In the genomic region with DNA sequence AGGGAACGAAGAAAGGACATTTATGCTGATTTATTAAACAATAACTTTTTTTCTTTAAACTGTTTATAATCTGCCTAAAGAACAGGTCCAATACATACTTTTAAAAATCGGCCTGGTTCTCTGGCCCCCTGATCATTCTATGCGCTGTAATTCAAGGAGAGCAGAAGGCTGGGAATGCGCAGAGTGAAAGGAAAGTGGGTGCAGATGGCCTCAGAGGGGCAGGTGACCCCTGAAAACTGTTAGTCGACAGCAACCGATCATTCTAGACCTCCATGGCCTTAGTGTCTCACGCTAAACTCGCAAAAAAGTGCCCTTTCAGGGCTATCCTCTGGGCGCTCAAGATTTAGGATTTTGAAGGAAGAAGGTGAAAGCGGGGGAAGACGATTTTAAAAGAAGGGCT, we compare ENCODE assay signal across 8 cellular contexts. TPM values are rescaled to one million over a fixed set of nuclear protein-coding genes. Genes with fewer than 3 reads are reported as not detected.
DNase-seq lines count a peak whose midpoint lies in the region; ATAC-seq and TF ChIP-seq lines count a peak whose summit lies in the region.

No MANE protein-coding gene starts in this region.

- peaks cover 13% of the 10 kb centered on the region for H3K4me1 Mint-ChIP-seq in GM23338
- H3K4me1 Mint-ChIP-seq in activated CD8-positive, alpha-beta T cell treated with anti-CD3 and anti-CD28 coated beads, Interleukin-2, amount 10 ng/mL, durations not matched to agents 7 days and 5 days (ENCODE audit: low read depth): peaks cover 24% of the 10 kb centered on the region

- peak overlapping the region; percentile 96 for H2AFZ ChIP-seq in GM23338
- peak overlapping the region; percentile 81 for H2AFZ ChIP-seq in hepatocyte

- peaks cover 51% of the 10 kb centered on the region for H3K79me2 ChIP-seq in GM23338 (replicated peaks; ENCODE audit: insufficient read depth)
- H3K79me2 ChIP-seq in hepatocyte: peaks cover 46% of the 10 kb centered on the region

- no peaks in the 10 kb centered on the region for H3K9me3 ChIP-seq in hepatocyte (ENCODE audit: low read depth)
- no peaks in the 10 kb centered on the region for H3K9me3 ChIP-seq in gastrocnemius medialis

- DNase-seq in GM23338 (ENCODE audit: low spot score): no peak
- DNase-seq in activated CD8-positive, alpha-beta T cell treated with anti-CD3 and anti-CD28 coated beads, Interleukin-2, amount 10 ng/mL, durations not matched to agents 7 days and 5 days: no peak
- DNase-seq in hepatocyte (ENCODE audit: low spot score): no peak
- DNase-seq in gastrocnemius medialis: no peak
- no peak for DNase-seq in NCI-H82 treated with DMSO at 0.1 percent for 48 hours (lab: John Stamatoyannopoulos, UW; ENCODE audit: unreplicated experiment)
- DNase-seq in EL: no peak
- DNase-seq in stimulated activated CD4-positive, alpha-beta T cell treated with anti-CD3 and anti-CD28 coated beads, Interleukin-1b, Interleukin-23, amount 100 ng/mL, for 48 hours: no peak
- no peak for DNase-seq in GOT3 (lab: John Stamatoyannopoulos, UW)

- intact Hi-C loops in gastrocnemius medialis (cut with DNase I; ENCODE audit: low total_unique reads): loop anchor here (10.0 kb wide), 1 partner anchor 582 kb away; no protein-coding TSS in a partner anchor

- H3K4me3 ChIP-seq in GM23338: peak overlapping the region; percentile 90
- H3K4me3 ChIP-seq in hepatocyte: peak overlapping the region; percentile 85
- H3K4me3 ChIP-seq in gastrocnemius medialis: peak overlapping the region; percentile 85 to 98 (median 90)

- H3K27ac ChIP-seq in GM23338 (ENCODE audit: low read depth): no peak overlapping the region
- peak overlapping the region; percentile 87 for H3K27ac ChIP-seq in hepatocyte
- peak overlapping the region; percentile 78 to 88 (median 86) for H3K27ac ChIP-seq in gastrocnemius medialis

- H3K36me3 ChIP-seq in GM23338 (ENCODE audit: insufficient read depth): no peaks in the 10 kb centered on the region
- no peaks in the 10 kb centered on the region for H3K36me3 ChIP-seq in hepatocyte (replicated peaks; ENCODE audit: insufficient read depth, low read depth)
- no peaks in the 10 kb centered on the region for H3K36me3 ChIP-seq in gastrocnemius medialis

- H3K9me2 ChIP-seq in GM23338 (ENCODE audit: insufficient read depth): no peaks in the 10 kb centered on the region
- H3K9me2 ChIP-seq in hepatocyte (replicated peaks; ENCODE audit: insufficient read depth): no peaks in the 10 kb centered on the region

- H3K9me3 Mint-ChIP-seq in GM23338: no peaks in the 10 kb centered on the region
- H3K9me3 Mint-ChIP-seq in activated CD8-positive, alpha-beta T cell treated with anti-CD3 and anti-CD28 coated beads, Interleukin-2, amount 10 ng/mL, durations not matched to agents 7 days and 5 days (ENCODE audit: insufficient read depth): no peaks in the 10 kb centered on the region

- H3K36me3 Mint-ChIP-seq in GM23338 (ENCODE audit: low read depth): peaks cover 1% of the 10 kb centered on the region; the same call in 2 of the 3 replicates
- H3K36me3 Mint-ChIP-seq in activated CD8-positive, alpha-beta T cell treated with anti-CD3 and anti-CD28 coated beads, Interleukin-2, amount 10 ng/mL, durations not matched to agents 7 days and 5 days (ENCODE audit: low read depth): no peaks in the 10 kb centered on the region

- no peak for TF ChIP-seq POLR2A in gastrocnemius medialis (IDR thresholded peaks at IDR 0.05)

- peaks cover 7% of the 10 kb centered on the region; the same call in 1 of the 2 replicates for H3K27me3 ChIP-seq in GM23338 (ENCODE audit: insufficient read depth)
- H3K27me3 ChIP-seq in hepatocyte: no peaks in the 10 kb centered on the region
- no peaks in the 10 kb centered on the region for H3K27me3 ChIP-seq in gastrocnemius medialis

- WGBS in hepatocyte (ENCODE audit: low lambda C conversion rate, missing lambda C conversion rate): 37% methylated on average over 11 of the region's 11 CpGs

- peaks cover 10% of the 10 kb centered on the region for H3K27me3 Mint-ChIP-seq in GM23338 (ENCODE audit: insufficient read depth, low read depth, poor library complexity)
- H3K27me3 Mint-ChIP-seq in activated CD8-positive, alpha-beta T cell treated with anti-CD3 and anti-CD28 coated beads, Interleukin-2, amount 10 ng/mL, durations not matched to agents 7 days and 5 days (ENCODE audit: low read depth): peaks cover 35% of the 10 kb centered on the region

- H3K4me3 Mint-ChIP-seq in GM23338: peak overlapping the region; percentile 79
- H3K4me3 Mint-ChIP-seq in activated CD8-positive, alpha-beta T cell treated with anti-CD3 and anti-CD28 coated beads, Interleukin-2, amount 10 ng/mL, durations not matched to agents 7 days and 5 days: peak overlapping the region; percentile 72

- TF ChIP-seq CTCF in GM23338 (conservative IDR thresholded peaks at IDR 0.05; ENCODE audit: low read depth in 2 of 2) (no peak), hepatocyte (IDR thresholded peaks at IDR 0.05; ENCODE audit: poor library complexity) (no peak), gastrocnemius medialis (IDR thresholded peaks at IDR 0.05 in 4 of 5, conservative IDR thresholded peaks at IDR 0.05 in 1 of 5) (no peak)

- H3K4me2 ChIP-seq in GM23338 (peak overlapping the region; percentile 99), hepatocyte (peak overlapping the region; percentile 88)

- H3K4me1 ChIP-seq in GM23338 (ENCODE audit: insufficient read depth): peaks cover 8% of the 10 kb centered on the region; the same call in 1 of the 2 replicates
- no peaks in the 10 kb centered on the region for H3K4me1 ChIP-seq in hepatocyte (ENCODE audit: insufficient read depth)
- peaks cover 12 to 27% of the 10 kb centered on the region in 2 donors for H3K4me1 ChIP-seq in gastrocnemius medialis

- CTCF ChIA-PET in activated CD8-positive, alpha-beta T cell treated with anti-CD3 and anti-CD28 coated beads, Interleukin-2, amount 10 ng/mL, durations not matched to agents 7 days and 5 days (lab: Charles Lee): interaction anchor here (0.6 to 3.2 kb wide), 9 partner anchors 10 to 425 kb away, joined by 3 to 23 read pairs (median 7); a partner anchor contains a TSS

- ATAC-seq in GM23338 (no peak), gastrocnemius medialis (no peak)
- no peak for ATAC-seq in activated CD8-positive, alpha-beta T cell treated with anti-CD3 and anti-CD28 coated beads, Interleukin-2, amount 10 ng/mL, durations not matched to agents 7 days and 5 days

- H3F3A ChIP-seq in GM23338 (replicated peaks; ENCODE audit: low read depth): 0 out of 2 replicates have a peak, but pooled peaks cover 3% of the 10 kb centered on the region

- H4K20me1 ChIP-seq in GM23338 (replicated peaks; ENCODE audit: insufficient read depth) (peaks cover 8% of the 10 kb centered on the region), hepatocyte (ENCODE audit: insufficient read depth, poor library complexity, severe bottlenecking) (peaks cover 4% of the 10 kb centered on the region)

- in situ Hi-C loops in gastrocnemius medialis (cut with MboI; ENCODE audit: low sequenced_read_pairs in 4 of 4): loop anchor here in 1 of 4 donors (10.0 kb wide), 1 partner anchor 52 kb away; no protein-coding TSS in a partner anchor

- H3K27ac Mint-ChIP-seq in GM23338: no peak overlapping the region
- H3K27ac Mint-ChIP-seq in activated CD8-positive, alpha-beta T cell treated with anti-CD3 and anti-CD28 coated beads, Interleukin-2, amount 10 ng/mL, durations not matched to agents 7 days and 5 days: no peak overlapping the region

- POLR2A ChIA-PET in activated CD8-positive, alpha-beta T cell treated with anti-CD3 and anti-CD28 coated beads, Interleukin-2, amount 10 ng/mL, durations not matched to agents 7 days and 5 days (lab: Charles Lee): no interaction called here

TF ChIP-seq in GM23338, 12 proteins besides CTCF, POLR2A, EP300 and RAD21 (continues in another document):
- no peak for TF ChIP-seq EZH2phosphoT487 (IDR thresholded peaks at IDR 0.05; ENCODE audit: unreplicated experiment)
- no peak for TF ChIP-seq STAT1 (IDR thresholded peaks at IDR 0.05; ENCODE audit: unreplicated experiment)
- TF ChIP-seq, protein P1, sequence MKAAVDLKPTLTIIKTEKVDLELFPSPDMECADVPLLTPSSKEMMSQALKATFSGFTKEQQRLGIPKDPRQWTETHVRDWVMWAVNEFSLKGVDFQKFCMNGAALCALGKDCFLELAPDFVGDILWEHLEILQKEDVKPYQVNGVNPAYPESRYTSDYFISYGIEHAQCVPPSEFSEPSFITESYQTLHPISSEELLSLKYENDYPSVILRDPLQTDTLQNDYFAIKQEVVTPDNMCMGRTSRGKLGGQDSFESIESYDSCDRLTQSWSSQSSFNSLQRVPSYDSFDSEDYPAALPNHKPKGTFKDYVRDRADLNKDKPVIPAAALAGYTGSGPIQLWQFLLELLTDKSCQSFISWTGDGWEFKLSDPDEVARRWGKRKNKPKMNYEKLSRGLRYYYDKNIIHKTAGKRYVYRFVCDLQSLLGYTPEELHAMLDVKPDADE (IDR thresholded peaks at IDR 0.05): no peak
- no peak for TF ChIP-seq ZNF331 (CRISPR knock-in tag; IDR thresholded peaks at IDR 0.05; ENCODE audit: low read depth)
- no peak for TF ChIP-seq JUNB (IDR thresholded peaks at IDR 0.05; ENCODE audit: unreplicated experiment)
- TF ChIP-seq ZNF114 (CRISPR knock-in tag; IDR thresholded peaks at IDR 0.05): no peak

RNA-seq across cellular contexts. Expression of a gene that starts 2.2 kb away (rescaled TPM):
- total RNA-seq in GM23338 (2014; rRNA removed; shearing (Covaris generic)): 20.2 and 22.6 TPM in 2 replicates
- polyA plus RNA-seq in GM23338 (2016; fragmentation: Nextera tagmentation; extraction: Ambion mirVana) (12.1 and 15.0 TPM in 2 replicates), hepatocyte (7.7 and 9.7 TPM in 2 replicates)
- under 1 TPM in 1 of 2 experiments, not detected in 1; 0.13 TPM for total RNA-seq in activated CD8-positive, alpha-beta T cell treated with anti-CD3 and anti-CD28 coated beads, Interleukin-2, amount 10 ng/mL, durations not matched to agents 7 days and 5 days
- total RNA-seq in hepatocyte (33.2 and 35.8 TPM in 2 replicates), gastrocnemius medialis (1 to 10 TPM; 5.5 to 9.9 (median 6.0) TPM)

Comparison
In these comparisons a context has a peak if more than half of its experiments do, and no peak if none do; other contexts are left out.
1. RNA of a gene that starts 2.2 kb away (total RNA-seq): 33.2 to 35.8 TPM in hepatocyte, 20.2 to 22.6 TPM in GM23338 and 5.5 to 9.9 TPM in gastrocnemius medialis; 0.13 TPM in activated CD8-positive, alpha-beta T cell treated with anti-CD3 and anti-CD28 coated beads, Interleukin-2, amount 10 ng/mL, durations not matched to agents 7 days and 5 days; every median in the first group is over 4 times any median in the second.
2. Peak in every context shown above with its lines, with median percentiles within 50 percentile points of each other: H3K4me3 ChIP-seq.